ENCODE assay signal across 24 cellular contexts in genomic region chr6:53846250-53846649, GRCh38.
"Had no signal": no experiment of that assay in that cellular context is flagged by ENCODE, and none has a peak within 500 bp of the region (broad histone marks: within the 10 kb centered on the region; RNA-seq: fewer than 3 reads in every experiment).

No MANE protein-coding gene starts in this region.

- DNase-seq: immature natural killer cell; kidney; left colon; mesendoderm; naive B cell; natural killer cell; nephron progenitor cell; ovary; stimulated activated CD4-positive, alpha-beta T cell treated with anti-CD3 and anti-CD28 coated beads, Interleukin-12 subunit alpha, Interleukin-12 subunit beta, amount 100 ng/mL, for 4 hours; stimulated activated CD4-positive, alpha-beta T cell treated with anti-CD3 and anti-CD28 coated beads, Interleukin-15, amount 100 ng/mL, for 24 hours; stimulated activated CD4-positive, alpha-beta T cell treated with anti-CD3 and anti-CD28 coated beads, Interleukin-2, amount 100 ng/mL, for 24 hours; stimulated activated CD4-positive, alpha-beta T cell treated with anti-CD3 and anti-CD28 coated beads, Interleukin-4, amount 100 ng/mL, for 1 hour; stimulated activated naive B cell treated with anti-CD40 and anti-IgM and Interleukin-4, amounts not matched to agents 10 μg/mL and 1 μg/mL and 100 μg/mL, for 72 hours; stimulated activated naive CD8-positive, alpha-beta T cell treated with anti-CD3 and anti-CD28 coated beads, Interleukin-15, Interleukin-2, amounts not matched to agents 100 U/mL and 50 U/mL, for 24 hours; stomach; tibial artery; uterus had no signal

- H3K27ac ChIP-seq: left lung, ovary, right atrium auricular region, skin epidermis, stomach, suprapubic skin, thoracic aorta, tibial artery, uterus had no signal

- H3K27me3 ChIP-seq: left lung, ovary, right atrium auricular region, stomach, suprapubic skin, tibial artery, uterus had no signal

- H3K36me3 ChIP-seq: left lung, ovary, right atrium auricular region, suprapubic skin, thoracic aorta, uterus had no signal

- H3K4me1 ChIP-seq: left lung, right atrium auricular region, suprapubic skin, tibial artery, uterus had no signal

- H3K9me3 ChIP-seq: left lung, ovary, right atrium auricular region, stomach, suprapubic skin, thoracic aorta, tibial artery, uterus had no signal

- H3K4me3 ChIP-seq: left lung, lung, ovary, right atrium auricular region, skin epidermis, stomach, suprapubic skin, thoracic aorta, tibial artery, uterus had no signal

- ATAC-seq: left colon; left lung; natural killer cell; sciatic nerve; stimulated activated naive B cell treated with anti-CD40 and anti-IgM and Interleukin-4, amounts not matched to agents 10 μg/mL and 1 μg/mL and 100 μg/mL, for 72 hours; stimulated activated naive CD8-positive, alpha-beta T cell treated with anti-CD3 and anti-CD28 coated beads, Interleukin-15, Interleukin-2, amounts not matched to agents 100 U/mL and 50 U/mL, for 24 hours had no signal
